ENCODE assay signal across 19 cellular contexts in genomic region chr22:45198463-45198795, GRCh38.
"Had no signal": no experiment of that assay in that cellular context is flagged by ENCODE, and none has a peak within 500 bp of the region (broad histone marks: within the 10 kb centered on the region; RNA-seq: fewer than 3 reads in every experiment).

No MANE protein-coding gene starts in this region.

- H3K4me1 ChIP-seq: gastrocnemius medialis, prostate gland had no signal

- DNase-seq: activated T-cell treated with anti-CD3 and anti-CD28 coated beads, Interleukin-2, amount 50 U/mL, for 1 hour; central memory CD4-positive, alpha-beta T cell; esophagus squamous epithelium; gastrocnemius medialis; hypothalamus; left colon; mesenchymal stem cell; naive B cell; stimulated activated CD4-positive, alpha-beta T cell treated with anti-CD3 and anti-CD28 coated beads, Interleukin-2, amount 100 ng/mL, for 48 hours; stimulated activated naive CD4-positive, alpha-beta T cell; thyroid gland; WERI-Rb-1 had no signal

- H3K27me3 ChIP-seq: esophagus squamous epithelium, gastrocnemius medialis, thyroid gland had no signal

- H3K36me3 Mint-ChIP-seq: activated naive CD4-positive, alpha-beta T cell treated with anti-CD3 and anti-CD28 coated beads, Interleukin-2, amount 50 U/mL, for 72 hours had no signal

- FAIRE-seq: colon, islet of Langerhans had no signal

- H3K9me3 Mint-ChIP-seq: activated naive CD4-positive, alpha-beta T cell treated with anti-CD3 and anti-CD28 coated beads, Interleukin-2, amount 50 U/mL, for 72 hours; activated T-helper 17 cell treated with anti-CD3 and anti-CD28 coated beads, Interleukin-2, amount 50 U/mL, for 72 hours; brain; naive B cell; neural crest cell had no signal

- H3K27ac Mint-ChIP-seq: activated T-helper 17 cell treated with anti-CD3 and anti-CD28 coated beads, Interleukin-2, amount 50 U/mL, for 72 hours had no signal

- H3K4me3 Mint-ChIP-seq: activated T-helper 17 cell treated with anti-CD3 and anti-CD28 coated beads, Interleukin-2, amount 50 U/mL, for 72 hours; brain; naive B cell; neural crest cell had no signal

- H3K27ac ChIP-seq: gastrocnemius medialis, thyroid gland, WERI-Rb-1 had no signal

- H3K4me1 Mint-ChIP-seq: activated T-helper 17 cell treated with anti-CD3 and anti-CD28 coated beads, Interleukin-2, amount 50 U/mL, for 72 hours had no signal

- H3K9me3 ChIP-seq: esophagus squamous epithelium, gastrocnemius medialis, prostate gland, thyroid gland had no signal

- H3K4me3 ChIP-seq: esophagus squamous epithelium, gastrocnemius medialis, prostate gland, thyroid gland had no signal

- H3K27me3 Mint-ChIP-seq: activated T-helper 17 cell treated with anti-CD3 and anti-CD28 coated beads, Interleukin-2, amount 50 U/mL, for 72 hours; naive B cell had no signal

- ATAC-seq: activated naive CD4-positive, alpha-beta T cell treated with anti-CD3 and anti-CD28 coated beads, Interleukin-2, amount 50 U/mL, for 72 hours; activated T-helper 17 cell treated with anti-CD3 and anti-CD28 coated beads, Interleukin-2, amount 50 U/mL, for 72 hours; gastrocnemius medialis; left colon had no signal
